Comparison of ENCODE assay signal across 7 cellular contexts in genomic region chr16:16577075-16577474, GRCh38.
DNase-seq lines count a peak whose midpoint lies in the region; FAIRE-seq and TF ChIP-seq lines count a peak whose summit lies in the region.
"Not testable (repeated sequence)": the region's sequence is repeated elsewhere in the genome, so short reads cannot be mapped to it uniquely, and the experiment has no call there.

No MANE protein-coding gene starts in this region.

- H3K79me1 ChIP-seq in H1 (ENCODE audit: low read depth, low read length); mesendoderm (ENCODE audit: low read length): not testable (repeated sequence)

- H2BK12ac ChIP-seq in H1 (ENCODE audit: low read depth, low read length), result not testable (repeated sequence)

- not testable (repeated sequence) for H3K36me3 ChIP-seq in Loucy (ENCODE audit: insufficient read depth, low read length); SK-N-SH (replicated peaks in 1 of 2; ENCODE audit: control insufficient read depth in 1 of 2, insufficient read depth in 2 of 2, low read length in 1 of 2); H1 (ENCODE audit: control insufficient read depth in 2 of 4, insufficient read depth in 4 of 4, low read length in 3 of 4); mesendoderm (ENCODE audit: control insufficient read depth, insufficient read depth, low read length)

- not testable (repeated sequence) for H3K18ac ChIP-seq in H1 (ENCODE audit: extremely low read depth, low read length); mesendoderm (ENCODE audit: low read length)

- peak; percentile 16; the same call in 1 of the 2 replicates for TF ChIP-seq CTCF in Loucy (conservative IDR thresholded peaks at IDR 0.05; ENCODE audit: low read length)
- not testable (repeated sequence) for TF ChIP-seq CTCF in SK-N-SH (IDR thresholded peaks at IDR 0.05); H1 (IDR thresholded peaks at IDR 0.05; ENCODE audit: control extremely low read depth in 1 of 3, insufficient read depth in 1 of 3, low read depth in 1 of 3, low read length in 3 of 3)

- not testable (repeated sequence) for H3F3A ChIP-seq in Loucy (ENCODE audit: low read depth); SK-N-SH (replicated peaks; ENCODE audit: insufficient read depth)

- not testable (repeated sequence) for H3K9me3 ChIP-seq in Loucy (ENCODE audit: insufficient read depth, low read depth, low read length); SK-N-SH; H1 (ENCODE audit: insufficient read depth in 2 of 2, low read depth in 1 of 2, low read length in 1 of 2)

- not testable (repeated sequence) for H3K27ac ChIP-seq in SK-N-SH (ENCODE audit: low read depth in 2 of 2, low read length in 1 of 2); H1 (ENCODE audit: low read depth, low read length); mesendoderm (ENCODE audit: low read depth, low read length)

- H4K91ac ChIP-seq in H1 (replicated peaks; ENCODE audit: insufficient read length, low read length), result not testable (repeated sequence)

- H4K5ac ChIP-seq in H1 (ENCODE audit: insufficient read length, low read depth, low read length); mesendoderm (ENCODE audit: low read length): not testable (repeated sequence)

- not testable (repeated sequence) for H2BK15ac ChIP-seq in H1 (ENCODE audit: low read length); mesendoderm (replicated peaks; ENCODE audit: low read depth)

- POLR2A ChIA-PET in SK-N-SH (lab: Yijun Ruan, JAX); H1 (lab: Charles Lee; ENCODE audit: partially characterized antibody): not testable (repeated sequence)

- not testable (repeated sequence) for H3K56ac ChIP-seq in H1 (replicated peaks; ENCODE audit: insufficient read length, low read depth, low read length); mesendoderm (ENCODE audit: low read length)

- H2AK5ac ChIP-seq in H1 (ENCODE audit: low read depth, low read length); mesendoderm (ENCODE audit: low read length): not testable (repeated sequence)

- not testable (repeated sequence) for H2BK20ac ChIP-seq in H1 (ENCODE audit: low read length)

- H2BK5ac ChIP-seq in H1 (ENCODE audit: low read depth, low read length); mesendoderm (ENCODE audit: low read length): not testable (repeated sequence)

- H4K8ac ChIP-seq in H1 (ENCODE audit: extremely low read depth, insufficient read depth, low read length); mesendoderm (ENCODE audit: low read depth, low read length): not testable (repeated sequence)

- not testable (repeated sequence) for H3K23me2 ChIP-seq in H1 (ENCODE audit: low read depth, low read length)

- H3K4me2 ChIP-seq in Loucy (ENCODE audit: low read depth, low read length, poor library complexity, severe bottlenecking); SK-N-SH; H1 (ENCODE audit: insufficient read depth in 1 of 2, low read depth in 2 of 2, low read length in 2 of 2); mesendoderm (ENCODE audit: low read length): not testable (repeated sequence)

- not testable (repeated sequence) for H2AFZ ChIP-seq in Loucy (ENCODE audit: low read length); SK-N-SH (ENCODE audit: low read depth); H1 (ENCODE audit: low read length)

- H3K9me2 ChIP-seq in Loucy (replicated peaks; ENCODE audit: low read depth, low read length); SK-N-SH: not testable (repeated sequence)

- H3K4me3 ChIP-seq in Loucy (ENCODE audit: low read length, poor library complexity, severe bottlenecking); SK-N-SH (ENCODE audit: low read depth in 2 of 2, low read length in 1 of 2); H1 (ENCODE audit: extremely low read depth in 1 of 4, insufficient read depth in 2 of 4, low read depth in 3 of 4, low read length in 4 of 4); mesendoderm (ENCODE audit: low read length): not testable (repeated sequence)

- CTCF ChIA-PET in SK-N-SH (lab: Yijun Ruan, JAX); H1 (lab: Charles Lee; ENCODE audit: partially characterized antibody): not testable (repeated sequence)

- not testable (repeated sequence) for FAIRE-seq in H1 (lab: Jason Lieb, UNC)

- H3K4ac ChIP-seq in H1 (replicated peaks; ENCODE audit: insufficient read length, low read depth, low read length); mesendoderm (ENCODE audit: low read depth, low read length): not testable (repeated sequence)

- not testable (repeated sequence) for H3K27me3 ChIP-seq in Loucy (ENCODE audit: insufficient read depth, low read length, poor library complexity, severe bottlenecking); SK-N-SH (ENCODE audit: insufficient read depth); H1 (replicated peaks in 1 of 4; ENCODE audit: control insufficient read depth in 3 of 4, extremely low read depth in 1 of 4, insufficient read depth in 3 of 4, low read length in 3 of 4); mesendoderm (ENCODE audit: insufficient read depth, low read length, poor library complexity)

- not testable (repeated sequence) for H2BK120ac ChIP-seq in H1 (replicated peaks; ENCODE audit: low read depth, low read length); mesendoderm (ENCODE audit: low read depth, low read length)

- H3K4me1 ChIP-seq in Loucy (ENCODE audit: insufficient read depth, low read length, poor library complexity, severe bottlenecking); SK-N-SH (ENCODE audit: control insufficient read depth in 1 of 2, insufficient read depth in 2 of 2, low read depth in 1 of 2, low read length in 1 of 2); H1 (replicated peaks in 1 of 4; ENCODE audit: control insufficient read depth in 3 of 4, insufficient read depth in 4 of 4, low read length in 3 of 4); mesendoderm (ENCODE audit: control insufficient read depth, low read depth, low read length): not testable (repeated sequence)

- TF ChIP-seq RAD21 in SK-N-SH (IDR thresholded peaks at IDR 0.05; ENCODE audit: low read length) (peak; percentile 47), H1 (IDR thresholded peaks at IDR 0.05 in 1 of 2, conservative IDR thresholded peaks at IDR 0.05 in 1 of 2; ENCODE audit: low read depth in 2 of 2, low read length in 2 of 2) (peak; percentile 24 to 32; a peak in 3 of 4 replicates)

- H4K20me1 ChIP-seq in Loucy (ENCODE audit: insufficient read depth, low read length, poor library complexity, severe bottlenecking); SK-N-SH (ENCODE audit: insufficient read depth); H1 (replicated peaks in 1 of 2; ENCODE audit: control insufficient read depth in 1 of 2, insufficient read depth in 2 of 2, low read length in 2 of 2): not testable (repeated sequence)

- H3K79me2 ChIP-seq in Loucy (ENCODE audit: insufficient read depth, low read length); SK-N-SH (ENCODE audit: insufficient read depth); H1 (ENCODE audit: control insufficient read depth in 1 of 2, insufficient read depth in 2 of 2, low read length in 2 of 2); mesendoderm (ENCODE audit: control insufficient read depth, insufficient read depth, low read length): not testable (repeated sequence)

- not testable (repeated sequence) for H3K23ac ChIP-seq in H1 (ENCODE audit: insufficient read length); mesendoderm (ENCODE audit: low read length)

- H3K9ac ChIP-seq in Loucy (ENCODE audit: low read depth, low read length, poor library complexity, severe bottlenecking); SK-N-SH; H1 (replicated peaks in 1 of 4; ENCODE audit: extremely low read depth in 1 of 4, low read depth in 3 of 4, low read length in 3 of 4); mesendoderm (ENCODE audit: low read length): not testable (repeated sequence)

- DNase-seq in DMS153 treated with DMSO at 0.1 percent for 48 hours (lab: John Stamatoyannopoulos, UW; ENCODE audit: unreplicated experiment), result peak; percentile 32
- peak; percentile 7 for DNase-seq in NCI-H2227 (lab: John Stamatoyannopoulos, UW; ENCODE audit: unreplicated experiment)
- DNase-seq in NCI-H82 treated with DMSO at 0.1 percent for 48 hours (lab: John Stamatoyannopoulos, UW; ENCODE audit: unreplicated experiment), result peak; percentile 68
- DNase-seq in SK-N-SH; H1 (ENCODE audit: low read depth in 1 of 2, low spot score in 2 of 2): not testable (repeated sequence)
- DNase-seq in mesendoderm, result peak; percentile 24

- TF ChIP-seq EP300 in SK-N-SH (IDR thresholded peaks at IDR 0.05; ENCODE audit: borderline replicate concordance in 1 of 2, low read depth in 1 of 2, low read length in 1 of 2); H1 (IDR thresholded peaks at IDR 0.05; ENCODE audit: borderline replicate concordance in 1 of 2, low read depth in 2 of 2, low read length in 2 of 2): not testable (repeated sequence)

- 41% methylated on average over 5 of the region's 5 CpGs for WGBS in SK-N-SH (ENCODE audit: low lambda C conversion rate)
- 85% methylated on average over 5 of the region's 5 CpGs; no CpG with 5 or more reads in 1 of the 2 experiments for WGBS in H1 (ENCODE audit: extremely low coverage in 1 of 2, insufficient coverage in 1 of 2, insufficient read length in 1 of 2, insufficient replicate concordance in 2 of 2, low coverage in 1 of 2, low lambda C conversion rate in 2 of 2, missing lambda C conversion rate in 1 of 2), 2 experiments
- no CpG with 5 or more reads among the region's 5 CpGs for WGBS in mesendoderm (ENCODE audit: extremely low coverage, insufficient coverage, low lambda C conversion rate)

- TF ChIP-seq POLR2A in H1 (IDR thresholded peaks at IDR 0.05; ENCODE audit: control extremely low read depth in 1 of 2, low read depth in 2 of 2, low read length in 2 of 2), result not testable (repeated sequence)

- H3K14ac ChIP-seq in H1 (ENCODE audit: insufficient read length), result not testable (repeated sequence)

TF ChIP-seq in SK-N-SH, 30 proteins besides CTCF, POLR2A, EP300 and RAD21:
- TF ChIP-seq SMC3 (IDR thresholded peaks at IDR 0.05; ENCODE audit: low read depth, low read length), result peak; percentile 25; the same call in 1 of the 2 replicates
TF ChIP-seq in SK-N-SH: peak in this region for 1; not testable (repeated sequence) for 29.
